Comparison of ENCODE assay signal across 1 cellular context in genomic region chr3:183269345-183269744, GRCh38.
TF ChIP-seq lines count a peak whose summit lies in the region.

No MANE protein-coding gene starts in this region.

TF ChIP-seq in GM23338, 12 proteins besides CTCF, POLR2A, EP300 and RAD21 (continued from another document):
- TF ChIP-seq ZNF462 (CRISPR knock-in tag; IDR thresholded peaks at IDR 0.05) = no peak
- no peak for TF ChIP-seq JUNB (IDR thresholded peaks at IDR 0.05; ENCODE audit: unreplicated experiment)
- no peak for TF ChIP-seq STAT1 (IDR thresholded peaks at IDR 0.05; ENCODE audit: unreplicated experiment)
TF ChIP-seq in GM23338: peak in this region for 0.
